1 cellular context compared by ENCODE assay signal in the genomic region with DNA sequence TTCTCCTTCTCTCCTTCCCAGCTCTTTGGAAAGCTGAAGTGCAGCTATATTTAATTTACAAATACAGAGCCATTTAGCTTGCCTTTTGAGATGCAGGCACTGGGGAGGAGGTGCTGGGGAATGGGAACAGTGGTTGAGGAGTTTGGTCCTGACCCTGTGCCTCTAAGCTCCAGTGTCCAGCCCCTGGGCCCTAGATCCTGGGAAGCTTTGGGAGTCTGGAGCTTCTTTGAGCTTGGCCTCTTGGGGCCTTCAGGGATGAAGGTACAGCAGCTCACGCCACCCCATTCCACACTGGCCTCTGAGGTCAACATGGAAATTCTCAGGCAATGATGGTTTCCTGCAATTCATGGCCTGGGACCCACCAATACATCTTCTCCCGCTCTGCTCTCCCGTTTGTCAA.
TF ChIP-seq lines count a peak whose summit lies in the region.

No MANE protein-coding gene starts in this region.

TF ChIP-seq in H1, 55 proteins besides CTCF, POLR2A, EP300 and RAD21 (continued from another document):
- TF ChIP-seq SAP30 (IDR thresholded peaks at IDR 0.05; ENCODE audit: insufficient read depth, insufficient replicate concordance, low read length) (no peak), NANOG (IDR thresholded peaks at IDR 0.05; ENCODE audit: insufficient read depth, low read depth, low read length, poor library complexity, severe bottlenecking) (no peak), SP4 (IDR thresholded peaks at IDR 0.05; ENCODE audit: low read length) (no peak), SIRT6 (IDR thresholded peaks at IDR 0.05; ENCODE audit: low read length) (no peak), RXRA (IDR thresholded peaks at IDR 0.05; ENCODE audit: insufficient read depth, low read depth, low read length) (no peak), GABPA (IDR thresholded peaks at IDR 0.05; ENCODE audit: borderline replicate concordance, insufficient read depth, low read length) (no peak), CBX5 (IDR thresholded peaks at IDR 0.05; ENCODE audit: low read depth, low read length) (no peak), YY1 (IDR thresholded peaks at IDR 0.05; ENCODE audit: low read depth, low read length) (no peak), BCL11A (IDR thresholded peaks at IDR 0.05; ENCODE audit: low read depth in 2 of 2, low read length in 2 of 2) (no peak), MAFK (IDR thresholded peaks at IDR 0.05; ENCODE audit: low read depth, low read length) (no peak)
- TF ChIP-seq, protein P1, sequence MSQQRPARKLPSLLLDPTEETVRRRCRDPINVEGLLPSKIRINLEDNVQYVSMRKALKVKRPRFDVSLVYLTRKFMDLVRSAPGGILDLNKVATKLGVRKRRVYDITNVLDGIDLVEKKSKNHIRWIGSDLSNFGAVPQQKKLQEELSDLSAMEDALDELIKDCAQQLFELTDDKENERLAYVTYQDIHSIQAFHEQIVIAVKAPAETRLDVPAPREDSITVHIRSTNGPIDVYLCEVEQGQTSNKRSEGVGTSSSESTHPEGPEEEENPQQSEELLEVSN (IDR thresholded peaks at IDR 0.05): no peak
- TF ChIP-seq, protein P2, sequence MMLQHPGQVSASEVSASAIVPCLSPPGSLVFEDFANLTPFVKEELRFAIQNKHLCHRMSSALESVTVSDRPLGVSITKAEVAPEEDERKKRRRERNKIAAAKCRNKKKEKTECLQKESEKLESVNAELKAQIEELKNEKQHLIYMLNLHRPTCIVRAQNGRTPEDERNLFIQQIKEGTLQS (IDR thresholded peaks at IDR 0.05; ENCODE audit: insufficient read depth, low read depth, low read length): no peak
- TF ChIP-seq, protein P3, sequence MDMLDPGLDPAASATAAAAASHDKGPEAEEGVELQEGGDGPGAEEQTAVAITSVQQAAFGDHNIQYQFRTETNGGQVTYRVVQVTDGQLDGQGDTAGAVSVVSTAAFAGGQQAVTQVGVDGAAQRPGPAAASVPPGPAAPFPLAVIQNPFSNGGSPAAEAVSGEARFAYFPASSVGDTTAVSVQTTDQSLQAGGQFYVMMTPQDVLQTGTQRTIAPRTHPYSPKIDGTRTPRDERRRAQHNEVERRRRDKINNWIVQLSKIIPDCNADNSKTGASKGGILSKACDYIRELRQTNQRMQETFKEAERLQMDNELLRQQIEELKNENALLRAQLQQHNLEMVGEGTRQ (IDR thresholded peaks at IDR 0.05; ENCODE audit: low read length): no peak
TF ChIP-seq in H1: peak in this region for 0.
